In the genomic region with DNA sequence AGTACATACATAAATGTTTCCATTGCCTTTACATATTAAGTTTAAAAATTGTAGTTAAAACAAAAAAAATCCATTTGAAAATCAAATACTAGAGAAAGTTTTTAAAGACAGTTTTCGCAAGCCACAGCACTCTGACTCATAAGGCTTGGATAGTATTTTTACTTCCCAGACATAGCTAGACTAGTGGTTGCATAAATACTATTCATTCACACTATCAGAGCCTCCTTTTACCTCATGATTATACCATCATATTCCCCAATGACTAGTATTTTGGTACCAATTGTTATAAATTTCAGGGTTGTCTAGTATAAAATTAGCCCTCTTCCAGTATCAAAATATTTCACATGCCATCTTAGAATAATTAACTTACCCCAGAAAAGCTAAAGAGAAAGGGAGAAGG, we compare ENCODE assay signal across 20 cellular contexts.
DNase-seq lines count a peak whose midpoint lies in the region; ATAC-seq and TF ChIP-seq lines count a peak whose summit lies in the region.
"Had no signal": no experiment of that assay in that cellular context is flagged by ENCODE, and none has a peak within 500 bp of the region (broad histone marks: within the 10 kb centered on the region; RNA-seq: fewer than 3 reads in every experiment).

No MANE protein-coding gene starts in this region.

- no peak overlapping the region for H3K27ac ChIP-seq in heart right ventricle
- H3K27ac ChIP-seq: C4-2B, KMS-11 had no signal

- H3K4me3 ChIP-seq in epithelial cell of proximal tubule (ENCODE audit: low read depth, low read length), result no peak overlapping the region
- no peak overlapping the region for H3K4me3 ChIP-seq in heart right ventricle

- DNase-seq in EH (ENCODE audit: low read depth) (peak; percentile 10), NCI-H226 (peak; percentile 2), epithelial cell of proximal tubule (ENCODE audit: low read depth) (peak; percentile 7), omental fat pad (ENCODE audit: low spot score) (no peak), heart right ventricle (no peak), KG1 (lab: John Stamatoyannopoulos, UW) (no peak)
- DNase-seq: activated CD8-positive, alpha-beta T cell treated with anti-CD3 and anti-CD28 coated beads, Interleukin-2, amount 10 ng/mL, durations not matched to agents 7 days and 5 days; effector CD8-positive, alpha-beta T cell; head of caudate nucleus; naive thymus-derived CD4-positive, alpha-beta T cell; NCI-H2029 treated with DMSO at 0.1 percent for 48 hours; NCI-H774; Right ventricle myocardium superior; stimulated activated CD4-positive, alpha-beta T cell treated with anti-CD3 and anti-CD28 coated beads, Interleukin-2, amount 100 ng/mL, for 48 hours; T1000; trophoblast cell had no signal

- ATAC-seq in omental fat pad (ENCODE audit: low FRiP score) (peak; percentile 59), GM18519 (IDR thresholded peaks at IDR 0.05; ENCODE audit: low FRiP score, unreplicated experiment) (no peak), GM21723 (IDR thresholded peaks at IDR 0.05; ENCODE audit: unreplicated experiment) (no peak), heart right ventricle (no peak)
- ATAC-seq: activated CD8-positive, alpha-beta T cell treated with anti-CD3 and anti-CD28 coated beads, Interleukin-2, amount 10 ng/mL, durations not matched to agents 7 days and 5 days; naive thymus-derived CD4-positive, alpha-beta T cell had no signal

- no peaks in the 10 kb centered on the region for H3K27me3 ChIP-seq in heart right ventricle

- no peaks in the 10 kb centered on the region for H3K4me1 ChIP-seq in heart right ventricle

- H3K36me3 ChIP-seq in heart right ventricle, result no peaks in the 10 kb centered on the region

- WGBS in heart right ventricle, 2 donors, result 81 to 85% methylated on average over 1 of the region's 1 CpG

- intact Hi-C loops in heart right ventricle (cut with DNase I), result loop anchor here in 3 of 10 donors (10.0 kb wide), 2 partner anchors 390 to 400 kb away; a partner anchor contains a TSS

- no peak for TF ChIP-seq CTCF in epithelial cell of proximal tubule (conservative IDR thresholded peaks at IDR 0.05; ENCODE audit: low read depth, low read length)
- no peak for TF ChIP-seq CTCF in omental fat pad (IDR thresholded peaks at IDR 0.05)
- TF ChIP-seq CTCF in heart right ventricle (IDR thresholded peaks at IDR 0.05), result no peak

- no peaks in the 10 kb centered on the region for H3K9me3 ChIP-seq in heart right ventricle

Comparison
In these comparisons a context has a peak if more than half of its experiments do, and no peak if none do; other contexts are left out.
1. DNase-seq: peak in EH (single experiment), NCI-H226 (single experiment) and epithelial cell of proximal tubule (single experiment); none in omental fat pad (single experiment), heart right ventricle (0 of 2) and KG1 (single experiment).